Comparison of ENCODE assay signal across 8 cellular contexts in genomic region chr12:121697093-121697698, GRCh38. TPM values are rescaled to one million over a fixed set of nuclear protein-coding genes. Genes with fewer than 3 reads are reported as not detected.
A peak's percentile ranks its signal among the peaks of the same experiment; 100 is the strongest.
DNase-seq lines count a peak whose midpoint lies in the region; ATAC-seq, FAIRE-seq and TF ChIP-seq lines count a peak whose summit lies in the region.

No MANE protein-coding gene starts in this region.

- FAIRE-seq in RCC 7860 (lab: Jason Lieb, UNC): peak; percentile 65

- peak; percentile 34 for DNase-seq in DMS153 treated with DMSO at 0.1 percent for 48 hours (lab: John Stamatoyannopoulos, UW; ENCODE audit: unreplicated experiment)
- DNase-seq in DMS153 (lab: John Stamatoyannopoulos, UW): no peak
- peak; percentile 30 for DNase-seq in RCC 7860 (ENCODE audit: low spot score)
- peak; percentile 25 for DNase-seq in endothelial cell (ENCODE audit: low spot score)
- no peak for DNase-seq in neural crest cell (ENCODE audit: low read depth, low spot score)
- no peak for DNase-seq in activated CD8-positive, alpha-beta memory T cell treated with anti-CD3 and anti-CD28 coated beads, Interleukin-2, amount 10 ng/mL, durations not matched to agents 7 days and 5 days

- no peak overlapping the region for H3K27ac Mint-ChIP-seq in endothelial cell (ENCODE audit: unreplicated experiment)
- H3K27ac Mint-ChIP-seq in neural crest cell (ENCODE audit: unreplicated experiment): no peak overlapping the region
- no peak overlapping the region for H3K27ac Mint-ChIP-seq in activated CD8-positive, alpha-beta memory T cell treated with anti-CD3 and anti-CD28 coated beads, Interleukin-2, amount 10 ng/mL, durations not matched to agents 7 days and 5 days

- H3K4me3 Mint-ChIP-seq in endothelial cell (ENCODE audit: unreplicated experiment) (no peak overlapping the region), neural crest cell (no peak overlapping the region)
- H3K4me3 Mint-ChIP-seq in activated CD8-positive, alpha-beta memory T cell treated with anti-CD3 and anti-CD28 coated beads, Interleukin-2, amount 10 ng/mL, durations not matched to agents 7 days and 5 days: no peak overlapping the region

- no peaks in the 10 kb centered on the region for H3K36me3 Mint-ChIP-seq in endothelial cell (ENCODE audit: low read depth, unreplicated experiment)
- no peaks in the 10 kb centered on the region for H3K36me3 Mint-ChIP-seq in neural crest cell (ENCODE audit: low read depth)
- no peaks in the 10 kb centered on the region for H3K36me3 Mint-ChIP-seq in activated CD8-positive, alpha-beta memory T cell treated with anti-CD3 and anti-CD28 coated beads, Interleukin-2, amount 10 ng/mL, durations not matched to agents 7 days and 5 days

- CTCF ChIA-PET in activated CD8-positive, alpha-beta memory T cell treated with anti-CD3 and anti-CD28 coated beads, Interleukin-2, amount 10 ng/mL, durations not matched to agents 7 days and 5 days (lab: Charles Lee): interaction anchor here (0.7 to 10.8 kb wide), 10 partner anchors 15 to 140 kb away, joined by 3 to 79 read pairs (median 4); partner anchors contain the start of genes RHOF and TMEM120B

- TF ChIP-seq CTCF in LNCAP (IDR thresholded peaks at IDR 0.05): peak; percentile 58; the same call in 1 of the 2 replicates
- TF ChIP-seq CTCF in endothelial cell (IDR thresholded peaks at IDR 0.05; ENCODE audit: unreplicated experiment): peak; percentile 92
- TF ChIP-seq CTCF in neural crest cell (conservative IDR thresholded peaks at IDR 0.05): peak; percentile 80

- no peak for ATAC-seq in activated CD8-positive, alpha-beta memory T cell treated with anti-CD3 and anti-CD28 coated beads, Interleukin-2, amount 10 ng/mL, durations not matched to agents 7 days and 5 days
- no peak for ATAC-seq in GM19023 (IDR thresholded peaks at IDR 0.05; ENCODE audit: unreplicated experiment)

- H3K9me3 Mint-ChIP-seq in endothelial cell (ENCODE audit: unreplicated experiment) (no peaks in the 10 kb centered on the region), neural crest cell (no peaks in the 10 kb centered on the region)
- no peaks in the 10 kb centered on the region for H3K9me3 Mint-ChIP-seq in activated CD8-positive, alpha-beta memory T cell treated with anti-CD3 and anti-CD28 coated beads, Interleukin-2, amount 10 ng/mL, durations not matched to agents 7 days and 5 days (ENCODE audit: low read depth)

- H3K4me1 Mint-ChIP-seq in endothelial cell (ENCODE audit: unreplicated experiment) (no peaks in the 10 kb centered on the region), neural crest cell (no peaks in the 10 kb centered on the region)
- H3K4me1 Mint-ChIP-seq in activated CD8-positive, alpha-beta memory T cell treated with anti-CD3 and anti-CD28 coated beads, Interleukin-2, amount 10 ng/mL, durations not matched to agents 7 days and 5 days: peaks cover 4% of the 10 kb centered on the region

- H3K27me3 Mint-ChIP-seq in endothelial cell (ENCODE audit: unreplicated experiment) (peaks cover 2% of the 10 kb centered on the region), neural crest cell (ENCODE audit: low read depth) (peaks cover 7% of the 10 kb centered on the region)
- H3K27me3 Mint-ChIP-seq in activated CD8-positive, alpha-beta memory T cell treated with anti-CD3 and anti-CD28 coated beads, Interleukin-2, amount 10 ng/mL, durations not matched to agents 7 days and 5 days: peaks cover 2% of the 10 kb centered on the region

RNA-seq across cellular contexts. Expression of gene TMEM120B, which starts 15.4 kb away (rescaled TPM):
- total RNA-seq in endothelial cell (ENCODE audit: unreplicated experiment) (10.3 TPM), neural crest cell (14.1 and 14.6 TPM in 2 replicates)
- total RNA-seq in activated CD8-positive, alpha-beta memory T cell treated with anti-CD3 and anti-CD28 coated beads, Interleukin-2, amount 10 ng/mL, durations not matched to agents 7 days and 5 days: 10 to 100 TPM in 1 of 2 experiments, 1 to 10 TPM in 1; 8.8 to 11.0 TPM

RNA-seq across cellular contexts. Expression of gene MORN3, which starts 27.7 kb away (rescaled TPM):
- 1.2 TPM for total RNA-seq in endothelial cell (ENCODE audit: unreplicated experiment)
- total RNA-seq in neural crest cell: 0.57 and 0.63 TPM in 2 replicates
- total RNA-seq in activated CD8-positive, alpha-beta memory T cell treated with anti-CD3 and anti-CD28 coated beads, Interleukin-2, amount 10 ng/mL, durations not matched to agents 7 days and 5 days: 1 to 10 TPM in 1 of 2 experiments, under 1 TPM in 1; 0.54 to 1.2 TPM

Comparison
In these comparisons a context has a peak if more than half of its experiments do, and no peak if none do; other contexts are left out.
1. DNase-seq: peak in DMS153 treated with DMSO at 0.1 percent for 48 hours (single experiment), RCC 7860 (single experiment) and endothelial cell (single experiment); none in DMS153 (single experiment), neural crest cell (single experiment) and activated CD8-positive, alpha-beta memory T cell treated with anti-CD3 and anti-CD28 coated beads, Interleukin-2, amount 10 ng/mL, durations not matched to agents 7 days and 5 days (single experiment).
2. Peak in every context shown above with its lines, with median percentiles within 50 percentile points of each other: CTCF ChIP-seq.